ENCODE assay signal across 14 cellular contexts in the genomic region with DNA sequence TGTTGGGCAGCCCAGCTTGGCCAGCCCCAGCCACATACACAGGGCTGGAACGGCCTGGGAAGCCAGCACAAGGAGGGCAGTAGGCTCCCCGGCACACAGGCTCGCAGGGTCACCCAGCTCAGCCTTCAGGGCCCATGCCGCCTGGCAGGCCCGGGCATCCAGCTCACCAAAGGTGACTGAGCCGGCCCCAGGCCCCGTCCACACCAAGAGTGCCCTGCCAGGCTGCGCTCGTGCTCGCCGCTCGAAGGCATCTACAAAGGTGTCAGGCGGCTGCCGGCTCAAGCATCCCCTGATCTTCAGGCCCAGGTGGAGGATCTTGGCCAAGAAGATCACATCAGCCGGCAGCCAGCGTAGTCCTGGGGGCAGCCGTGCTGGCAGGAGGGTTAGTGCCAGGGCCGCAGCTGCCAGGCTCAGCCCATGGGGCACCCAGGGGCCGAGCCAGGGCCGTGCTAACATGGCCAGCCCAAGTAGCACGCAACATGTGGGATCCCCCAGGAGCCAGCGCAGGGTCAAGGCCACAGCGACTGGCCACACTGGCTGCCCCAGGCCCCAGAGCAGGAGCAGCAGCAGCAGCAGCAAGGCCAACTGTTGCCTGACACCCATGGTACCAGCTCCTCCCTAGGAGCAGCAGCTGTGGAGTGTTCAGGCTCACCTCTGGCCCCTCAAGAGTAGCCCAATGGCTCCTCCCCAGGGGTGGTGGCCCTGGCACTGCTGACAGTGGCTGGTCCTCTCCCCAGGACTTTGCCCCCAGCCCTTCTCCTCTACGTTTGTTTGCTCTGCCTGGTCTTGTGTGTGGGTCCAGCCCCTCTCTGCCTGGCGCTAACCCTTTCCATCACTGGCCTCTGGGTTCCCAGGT. TPM values are rescaled to one million over a fixed set of nuclear protein-coding genes. Genes with fewer than 3 reads are reported as not detected.
A peak's percentile ranks its signal among the peaks of the same experiment; 100 is the strongest.
DNase-seq lines count a peak whose midpoint lies in the region; ATAC-seq, FAIRE-seq and TF ChIP-seq lines count a peak whose summit lies in the region.
"Had no signal": no experiment of that assay in that cellular context is flagged by ENCODE, and none has a peak within 500 bp of the region (broad histone marks: within the 10 kb centered on the region; RNA-seq: fewer than 3 reads in every experiment).

A gene with protein sequence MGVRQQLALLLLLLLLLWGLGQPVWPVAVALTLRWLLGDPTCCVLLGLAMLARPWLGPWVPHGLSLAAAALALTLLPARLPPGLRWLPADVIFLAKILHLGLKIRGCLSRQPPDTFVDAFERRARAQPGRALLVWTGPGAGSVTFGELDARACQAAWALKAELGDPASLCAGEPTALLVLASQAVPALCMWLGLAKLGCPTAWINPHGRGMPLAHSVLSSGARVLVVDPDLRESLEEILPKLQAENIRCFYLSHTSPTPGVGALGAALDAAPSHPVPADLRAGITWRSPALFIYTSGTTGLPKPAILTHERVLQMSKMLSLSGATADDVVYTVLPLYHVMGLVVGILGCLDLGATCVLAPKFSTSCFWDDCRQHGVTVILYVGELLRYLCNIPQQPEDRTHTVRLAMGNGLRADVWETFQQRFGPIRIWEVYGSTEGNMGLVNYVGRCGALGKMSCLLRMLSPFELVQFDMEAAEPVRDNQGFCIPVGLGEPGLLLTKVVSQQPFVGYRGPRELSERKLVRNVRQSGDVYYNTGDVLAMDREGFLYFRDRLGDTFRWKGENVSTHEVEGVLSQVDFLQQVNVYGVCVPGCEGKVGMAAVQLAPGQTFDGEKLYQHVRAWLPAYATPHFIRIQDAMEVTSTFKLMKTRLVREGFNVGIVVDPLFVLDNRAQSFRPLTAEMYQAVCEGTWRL (minus strand): TSS at position 640 of the 856 bp plus-strand sequence. CDS start 37 bp downstream, at position 603.

- H3K27me3 Mint-ChIP-seq in activated naive CD8-positive, alpha-beta T cell treated with anti-CD3 and anti-CD28 coated beads for 36 hours: no peaks in the 10 kb centered on the region
- no peaks in the 10 kb centered on the region for H3K27me3 Mint-ChIP-seq in activated naive CD8-positive, alpha-beta T cell treated with anti-CD3 and anti-CD28 coated beads, Interleukin-2, amount 50 U/mL, for 24 hours
- H3K27me3 Mint-ChIP-seq in activated CD8-positive, alpha-beta T cell treated with anti-CD3 and anti-CD28 coated beads, Interleukin-2, amount 10 ng/mL, durations not matched to agents 7 days and 5 days (ENCODE audit: low read depth): no peaks in the 10 kb centered on the region

- H3K27ac Mint-ChIP-seq in activated naive CD8-positive, alpha-beta T cell treated with anti-CD3 and anti-CD28 coated beads for 36 hours: peak within 1 kb of the TSS; percentile 91
- no peak within 1 kb of the TSS for H3K27ac Mint-ChIP-seq in activated naive CD8-positive, alpha-beta T cell treated with anti-CD3 and anti-CD28 coated beads, Interleukin-2, amount 50 U/mL, for 24 hours
- peak within 1 kb of the TSS; percentile 48 for H3K27ac Mint-ChIP-seq in activated CD8-positive, alpha-beta T cell treated with anti-CD3 and anti-CD28 coated beads, Interleukin-2, amount 10 ng/mL, durations not matched to agents 7 days and 5 days

- H3K9me3 Mint-ChIP-seq in activated naive CD8-positive, alpha-beta T cell treated with anti-CD3 and anti-CD28 coated beads for 36 hours: peaks cover 9% of the 10 kb centered on the region
- H3K9me3 Mint-ChIP-seq in activated naive CD8-positive, alpha-beta T cell treated with anti-CD3 and anti-CD28 coated beads, Interleukin-2, amount 50 U/mL, for 24 hours: peaks cover 9% of the 10 kb centered on the region
- peaks cover 9% of the 10 kb centered on the region for H3K9me3 Mint-ChIP-seq in activated CD8-positive, alpha-beta T cell treated with anti-CD3 and anti-CD28 coated beads, Interleukin-2, amount 10 ng/mL, durations not matched to agents 7 days and 5 days (ENCODE audit: insufficient read depth)

- POLR2A ChIA-PET in activated CD8-positive, alpha-beta T cell treated with anti-CD3 and anti-CD28 coated beads, Interleukin-2, amount 10 ng/mL, durations not matched to agents 7 days and 5 days (lab: Charles Lee): interaction anchor here (0.6 to 1.6 kb wide), 2 partner anchors 34 to 35 kb away, joined by 3 to 4 read pairs; no protein-coding TSS in a partner anchor
- POLR2A ChIA-PET in HepG2 (lab: Yijun Ruan, JAX): interaction anchor here (0.6 to 5.8 kb wide), 10 partner anchors 9 to 149 kb away, joined by 3 to 44 read pairs (median 5); partner anchors contain the start of genes CHMP2A, TRIM28, UBE2M and ZBTB45

- H3K27ac ChIP-seq in HepG2 (ENCODE audit: extremely low read length, insufficient read depth, low read length): peak within 1 kb of the TSS; percentile 79
- H3K27ac ChIP-seq in vagina: no peak within 1 kb of the TSS
- H3K27ac ChIP-seq in aorta (ENCODE audit: low read depth in 1 of 2, low read length in 2 of 2): no peak within 1 kb of the TSS
- H3K27ac ChIP-seq: epithelial cell of prostate, neutrophil had no signal

- peak within 1 kb of the TSS in 2 of 3 experiments; percentile 5 to 59; a peak in 4 of 6 replicates for H3K4me3 ChIP-seq in HepG2 (replicated peaks in 1 of 3; ENCODE audit: insufficient read depth in 1 of 3, low read depth in 2 of 3, low read length in 3 of 3)
- H3K4me3 ChIP-seq in vagina: no peak within 1 kb of the TSS
- no peak within 1 kb of the TSS for H3K4me3 ChIP-seq in aorta (ENCODE audit: low read length in 2 of 2)
- H3K4me3 ChIP-seq: BLaER1 treated with 17β-estradiol and CSF1 and Interleukin-3, amounts not matched to agents 10 nM and 100 nM had no signal

- peak within 1 kb of the TSS; percentile 49 for H3K9ac ChIP-seq in HepG2 (ENCODE audit: insufficient read depth, low read depth, low read length)

- H3K4me1 ChIP-seq in HepG2 (ENCODE audit: insufficient read depth, low read length) (peaks cover 60% of the 10 kb centered on the region), vagina (peaks cover 31% of the 10 kb centered on the region), aorta (ENCODE audit: control insufficient read depth in 1 of 2, insufficient read depth in 2 of 2, low read length in 2 of 2) (no peaks in the 10 kb centered on the region)

- no peak for ATAC-seq in activated naive CD8-positive, alpha-beta T cell treated with anti-CD3 and anti-CD28 coated beads, Interleukin-2, amount 50 U/mL, for 24 hours
- ATAC-seq in activated CD8-positive, alpha-beta T cell treated with anti-CD3 and anti-CD28 coated beads, Interleukin-2, amount 10 ng/mL, durations not matched to agents 7 days and 5 days: no peak
- ATAC-seq in HepG2: peak; percentile 83
- no peak for ATAC-seq in aorta (ENCODE audit: low FRiP score)
- ATAC-seq in GM21717 (IDR thresholded peaks at IDR 0.05; ENCODE audit: unreplicated experiment): no peak

- TF ChIP-seq RAD21 in HepG2 (CRISPR knock-in tag; IDR thresholded peaks at IDR 0.05): 0 out of 2 replicates have a peak, but pooled peaks have one; percentile 29

- no peak; a peak in 1 of 4 replicates for TF ChIP-seq EP300 in HepG2 (IDR thresholded peaks at IDR 0.05; ENCODE audit: low read depth in 2 of 2, low read length in 2 of 2)
- TF ChIP-seq EP300 in HepG2 (CRISPR knock-in tag; IDR thresholded peaks at IDR 0.05; ENCODE audit: borderline replicate concordance): 0 out of 2 replicates have a peak, but pooled peaks have one; percentile 7

- FAIRE-seq in HepG2 (lab: Jason Lieb, UNC): peak; percentile 92

- no peak within 1 kb of the TSS for H3K4me3 Mint-ChIP-seq in activated naive CD8-positive, alpha-beta T cell treated with anti-CD3 and anti-CD28 coated beads for 36 hours
- H3K4me3 Mint-ChIP-seq in activated naive CD8-positive, alpha-beta T cell treated with anti-CD3 and anti-CD28 coated beads, Interleukin-2, amount 50 U/mL, for 24 hours: no peak within 1 kb of the TSS
- H3K4me3 Mint-ChIP-seq in activated CD8-positive, alpha-beta T cell treated with anti-CD3 and anti-CD28 coated beads, Interleukin-2, amount 10 ng/mL, durations not matched to agents 7 days and 5 days: no peak within 1 kb of the TSS

- H3K36me3 ChIP-seq in HepG2 (replicated peaks in 1 of 2; ENCODE audit: control insufficient read depth in 1 of 2, insufficient read depth in 2 of 2, low read length in 2 of 2) (peaks cover 2 to 4% of the 10 kb centered on the region in 2 experiments; a peak in 3 of 5 replicates), vagina (peaks cover 0 to 10% of the 10 kb centered on the region in 2 donors), aorta (ENCODE audit: control insufficient read depth in 1 of 2, insufficient read depth in 2 of 2, low read length in 1 of 2) (no peaks in the 10 kb centered on the region)

- no peak within 1 kb of the TSS for H2AFZ ChIP-seq in HepG2 (ENCODE audit: low read length)

- 73% methylated on average over 4 of the region's 25 CpGs for WGBS in HepG2 (ENCODE audit: low lambda C conversion rate)
- WGBS in aorta, 2 donors: 83 to 87% methylated on average over 25 of the region's 25 CpGs

- peaks cover 16% of the 10 kb centered on the region for H3K4me1 Mint-ChIP-seq in activated naive CD8-positive, alpha-beta T cell treated with anti-CD3 and anti-CD28 coated beads for 36 hours
- peaks cover 16% of the 10 kb centered on the region for H3K4me1 Mint-ChIP-seq in activated naive CD8-positive, alpha-beta T cell treated with anti-CD3 and anti-CD28 coated beads, Interleukin-2, amount 50 U/mL, for 24 hours
- peaks cover 30% of the 10 kb centered on the region for H3K4me1 Mint-ChIP-seq in activated CD8-positive, alpha-beta T cell treated with anti-CD3 and anti-CD28 coated beads, Interleukin-2, amount 10 ng/mL, durations not matched to agents 7 days and 5 days (ENCODE audit: low read depth)

- peaks cover 28% of the 10 kb centered on the region for H3K36me3 Mint-ChIP-seq in activated naive CD8-positive, alpha-beta T cell treated with anti-CD3 and anti-CD28 coated beads for 36 hours
- peaks cover 11% of the 10 kb centered on the region for H3K36me3 Mint-ChIP-seq in activated naive CD8-positive, alpha-beta T cell treated with anti-CD3 and anti-CD28 coated beads, Interleukin-2, amount 50 U/mL, for 24 hours (ENCODE audit: low read depth)
- H3K36me3 Mint-ChIP-seq in activated CD8-positive, alpha-beta T cell treated with anti-CD3 and anti-CD28 coated beads, Interleukin-2, amount 10 ng/mL, durations not matched to agents 7 days and 5 days (ENCODE audit: low read depth): peaks cover 22% of the 10 kb centered on the region

- H4K20me1 ChIP-seq in HepG2 (ENCODE audit: insufficient read depth, low read length): no peaks in the 10 kb centered on the region

- peaks cover 10% of the 10 kb centered on the region for H3K79me2 ChIP-seq in HepG2 (ENCODE audit: insufficient read depth, low read length)

- CTCF ChIA-PET in activated CD8-positive, alpha-beta T cell treated with anti-CD3 and anti-CD28 coated beads, Interleukin-2, amount 10 ng/mL, durations not matched to agents 7 days and 5 days (lab: Charles Lee): interaction anchor here (1.2 to 1.7 kb wide), 2 partner anchors 8 to 12 kb away, joined by 3 to 4 read pairs; partner anchors contain the start of gene ZBTB45
- CTCF ChIA-PET in HepG2 (lab: Yijun Ruan, JAX; ENCODE audit: low intra/inter-chr PET ratio, low total read pairs): no interaction called here

- peak; percentile 42 for TF ChIP-seq CTCF in HepG2 (CRISPR knock-in tag; IDR thresholded peaks at IDR 0.05)
- no peak for TF ChIP-seq CTCF in vagina (IDR thresholded peaks at IDR 0.05)

- peak within 1 kb of the TSS; percentile 85 for H3K4me2 ChIP-seq in HepG2 (ENCODE audit: low read depth, low read length)

- intact Hi-C loops in HepG2 (cut with micrococcal nuclease; ENCODE audit: unreplicated experiment) (no loop called here), vagina (cut with DNase I) (no loop called here), aorta (cut with DNase I) (no loop called here)

- no peaks in the 10 kb centered on the region for H3K9me3 ChIP-seq in HepG2 (ENCODE audit: low read length)
- no peaks in the 10 kb centered on the region for H3K9me3 ChIP-seq in vagina
- H3K9me3 ChIP-seq in aorta (ENCODE audit: control insufficient read depth, low read length): no peaks in the 10 kb centered on the region

- no peak for DNase-seq in activated naive CD8-positive, alpha-beta T cell treated with anti-CD3 and anti-CD28 coated beads for 36 hours
- DNase-seq in activated naive CD8-positive, alpha-beta T cell treated with anti-CD3 and anti-CD28 coated beads, Interleukin-2, amount 50 U/mL, for 24 hours: no peak
- no peak for DNase-seq in activated CD8-positive, alpha-beta T cell treated with anti-CD3 and anti-CD28 coated beads, Interleukin-2, amount 10 ng/mL, durations not matched to agents 7 days and 5 days
- DNase-seq in HepG2 (ENCODE audit: low spot score) (peak; percentile 91), vagina (ENCODE audit: extremely low spot score in 2 of 2) (no peak), aorta (no peak), hippocampal formation (lab: John Stamatoyannopoulos, UW) (no peak)
- DNase-seq: activated CD4-positive, alpha-beta T cell treated with anti-CD3 and anti-CD28 coated beads, Interleukin-2, amount 50 U/mL, for 48 hours; NCI-H446; stimulated activated naive CD4-positive, alpha-beta T cell treated with Interleukin-2 at 50 U/mL for 16 hours had no signal

- in situ Hi-C loops in HepG2 (cut with HindIII; ENCODE audit: extremely low pct_ligation_motif_present, low pct_unique_long_range_greater_than_20kb): no loop called here

- BruUV-seq in HepG2 (replicated peaks; lab: Mats Ljungman, UMichigan): no TSS peak

- no peaks in the 10 kb centered on the region; a peak in 1 of 5 replicates for H3K27me3 ChIP-seq in HepG2 (ENCODE audit: control insufficient read depth in 1 of 2, insufficient read depth in 2 of 2, low read length in 2 of 2)
- H3K27me3 ChIP-seq in vagina: no peaks in the 10 kb centered on the region
- no peaks in the 10 kb centered on the region for H3K27me3 ChIP-seq in aorta (ENCODE audit: control insufficient read depth in 1 of 2, insufficient read depth in 2 of 2, low read length in 1 of 2)
- H3K27me3 ChIP-seq: BLaER1 treated with 17β-estradiol and CSF1 and Interleukin-3, amounts not matched to agents 10 nM and 100 nM; neutrophil had no signal

- TF ChIP-seq POLR2A in HepG2 (IDR thresholded peaks at IDR 0.05; ENCODE audit: insufficient read depth in 1 of 2, low read depth in 2 of 2, low read length in 2 of 2): peak; percentile 89 to 95
- no peak for TF ChIP-seq POLR2A in vagina (IDR thresholded peaks at IDR 0.05)

RNA-seq across cellular contexts. Expression of the gene that starts here (rescaled TPM):
- total RNA-seq in activated naive CD8-positive, alpha-beta T cell treated with anti-CD3 and anti-CD28 coated beads for 36 hours: 10 to 100 TPM; 23.4 to 28.0 TPM
- 10 to 100 TPM; 12.2 to 14.4 TPM for total RNA-seq in activated CD8-positive, alpha-beta T cell treated with anti-CD3 and anti-CD28 coated beads, Interleukin-2, amount 10 ng/mL, durations not matched to agents 7 days and 5 days
- total RNA-seq in HepG2 (2016; rRNA removed; fragmentation: Illumina TruSeq; extraction: Trizol) (40.2 and 41.2 TPM in 2 replicates), vagina (35.8 TPM), aorta (1 to 10 TPM; 8.1 to 9.8 TPM)
- 49.0 and 49.9 TPM in 2 replicates for total RNA-seq in HepG2 (2016; cell fraction: cytosol; rRNA removed; fragmentation: Illumina TruSeq; extraction: Trizol; ENCODE audit: low read depth)
- total RNA-seq in HepG2 (2016; cell fraction: insoluble cytoplasmic fraction; rRNA removed; fragmentation: Illumina TruSeq; extraction: Trizol): 39.8 and 42.2 TPM in 2 replicates
- total RNA-seq in HepG2 (2016; cell fraction: membrane; rRNA removed; fragmentation: Illumina TruSeq; extraction: Trizol): 59.4 and 64.1 TPM in 2 replicates
- 18.8 and 20.1 TPM in 2 replicates for total RNA-seq in HepG2 (2016; cell fraction: nucleus; rRNA removed; fragmentation: Illumina TruSeq; extraction: Trizol)
- polyA plus RNA-seq in HepG2 (2011; rRNA removed) (30.3 and 36.5 TPM in 2 replicates), aorta (10 to 100 TPM; 12.5 to 24.6 TPM)
- 39.8 and 55.5 TPM in 2 replicates for polyA plus RNA-seq in HepG2 (2011; cell fraction: cytosol; rRNA removed)
- polyA plus RNA-seq in HepG2 (2011; cell fraction: nucleus; rRNA removed): 39.1 and 43.9 TPM in 2 replicates
- 25.9 and 32.1 TPM in 2 replicates for polyA plus RNA-seq in HepG2 (2012)
- polyA plus RNA-seq in HepG2 (2016; cell fraction: cytosol; fragmentation: Illumina TruSeq; extraction: Trizol; ENCODE audit: low read depth): 47.2 and 55.8 TPM in 2 replicates
- polyA plus RNA-seq in HepG2 (2016; cell fraction: insoluble cytoplasmic fraction; fragmentation: Illumina TruSeq; extraction: Trizol; ENCODE audit: low read depth): 36.1 and 36.3 TPM in 2 replicates
- 47.0 and 55.2 TPM in 2 replicates for polyA plus RNA-seq in HepG2 (2016; cell fraction: membrane; fragmentation: Illumina TruSeq; extraction: Trizol; ENCODE audit: low read depth)
- 21.2 and 23.9 TPM in 2 replicates for polyA plus RNA-seq in HepG2 (2016; cell fraction: nucleus; fragmentation: Illumina TruSeq; extraction: Trizol; ENCODE audit: insufficient read depth, low read depth)
- 66.1 and 97.3 TPM in 2 replicates for polyA minus RNA-seq in HepG2 (2011; rRNA and poly(A)+ RNA removed; ENCODE audit: low replicate concordance)
- 7.8 and 9.5 TPM in 2 replicates for polyA minus RNA-seq in HepG2 (2011; cell fraction: cytosol; rRNA and poly(A)+ RNA removed)
- polyA minus RNA-seq in HepG2 (2011; cell fraction: nucleus; rRNA and poly(A)+ RNA removed): 18.9 and 20.1 TPM in 2 replicates

Comparison
In these comparisons a context has a peak if more than half of its experiments do, and no peak if none do; other contexts are left out.
1. H3K4me3 ChIP-seq: peak in HepG2 (2 of 3); none in vagina (0 of 2) and aorta (0 of 2).
2. POLR2A ChIP-seq: peak in HepG2 (2 of 2); none in vagina (0 of 2).